ENCODE assay signal across 13 cellular contexts in genomic region chr11:85889676-85890579, GRCh38. TPM values are rescaled to one million over a fixed set of nuclear protein-coding genes. Genes with fewer than 3 reads are reported as not detected.
DNase-seq lines count a peak whose midpoint lies in the region; ATAC-seq and TF ChIP-seq lines count a peak whose summit lies in the region.
"Had no signal": no experiment of that assay in that cellular context is flagged by ENCODE, and none has a peak within 500 bp of the region (broad histone marks: within the 10 kb centered on the region; RNA-seq: fewer than 3 reads in every experiment).

No MANE protein-coding gene starts in this region.

- TF ChIP-seq EP300 in Ishikawa (IDR thresholded peaks at IDR 0.05; ENCODE audit: borderline replicate concordance): no peak

- H3K36me3 ChIP-seq in mammary epithelial cell (ENCODE audit: insufficient read depth, low read length): no peaks in the 10 kb centered on the region
- H3K36me3 ChIP-seq: HAP-1 had no signal

- no peaks in the 10 kb centered on the region for H3K9me3 ChIP-seq in mammary epithelial cell (replicated peaks; ENCODE audit: insufficient read depth, low read length)
- H3K9me3 ChIP-seq: HAP-1 had no signal

- in situ Hi-C loops in mammary epithelial cell (cut with MboI; ENCODE audit: low sequenced_read_pairs in 2 of 2): no loop called here

- WGBS in mammary epithelial cell (ENCODE audit: low coverage, missing lambda C conversion rate): 70% methylated on average over 8 of the region's 8 CpGs

- CTCF ChIA-PET in mammary epithelial cell (lab: Charles Lee; ENCODE audit: low non-redundant PET): interaction anchor here (0.6 kb wide), 1 partner anchor 29 kb away, joined by 3 read pairs; no protein-coding TSS in a partner anchor

- intact Hi-C loops in mammary epithelial cell (cut with micrococcal nuclease): no loop called here

- no peak overlapping the region for H3K4me3 ChIP-seq in mammary epithelial cell (replicated peaks in 1 of 3; ENCODE audit: insufficient read depth in 1 of 3, low read depth in 2 of 3, low read length in 3 of 3)
- H3K4me3 ChIP-seq: HAP-1 had no signal

- no peaks in the 10 kb centered on the region for H3K27me3 ChIP-seq in mammary epithelial cell (ENCODE audit: insufficient read depth, low read length)

- dilution Hi-C loops in mammary epithelial cell (cut with HindIII; ENCODE audit: low sequenced_read_pairs): no loop called here

- H4K20me1 ChIP-seq in mammary epithelial cell (ENCODE audit: insufficient read depth, low read length): no peaks in the 10 kb centered on the region

- DNase-seq in AG20443 (ENCODE audit: low spot score) (peak; percentile 87), mammary epithelial cell (peak; percentile 77), left kidney (ENCODE audit: low read depth, low spot score) (peak; percentile 11), NCI-H774 (lab: John Stamatoyannopoulos, UW) (no peak)
- no peak for DNase-seq in stimulated activated CD4-positive, alpha-beta T cell treated with anti-CD3 and anti-CD28 coated beads, Interleukin-1b, Interleukin-23, amount 100 ng/mL, for 48 hours
- DNase-seq: activated gamma-delta T cell treated with Interleukin-2 at 50 U/mL for 16 hours; CD8-positive, alpha-beta memory T cell; NCI-H69 had no signal

- H3K79me2 ChIP-seq in mammary epithelial cell (ENCODE audit: insufficient read depth, low read length): no peaks in the 10 kb centered on the region

- H3K4me2 ChIP-seq in mammary epithelial cell (ENCODE audit: insufficient read depth, low read depth, low read length): peak overlapping the region; percentile 18

- H3K4me1 ChIP-seq in mammary epithelial cell (ENCODE audit: insufficient read depth, low read length): peaks cover 12% of the 10 kb centered on the region
- H3K4me1 ChIP-seq: HAP-1 had no signal

- no peak for TF ChIP-seq RAD21 in Ishikawa (IDR thresholded peaks at IDR 0.05; ENCODE audit: low read depth)

- no peak overlapping the region for H3K9ac ChIP-seq in mammary epithelial cell (ENCODE audit: insufficient read depth, low read length)

- no TSS peak for BruUV-seq in mammary epithelial cell (replicated peaks; lab: Mats Ljungman, UMichigan)

- H3K27ac ChIP-seq in mammary epithelial cell (ENCODE audit: insufficient read depth, low read depth, low read length): no peak overlapping the region

- H2AFZ ChIP-seq in mammary epithelial cell (ENCODE audit: low read depth, low read length): peak overlapping the region; percentile 43

- ATAC-seq in HG03565 (IDR thresholded peaks at IDR 0.05; ENCODE audit: unreplicated experiment): no peak
- no peak for ATAC-seq in GM21526 (IDR thresholded peaks at IDR 0.05; ENCODE audit: low FRiP score, unreplicated experiment)

- TF ChIP-seq CTCF in mammary epithelial cell (conservative IDR thresholded peaks at IDR 0.05 in 1 of 2, IDR thresholded peaks at IDR 0.05 in 1 of 2; ENCODE audit: extremely low read depth in 1 of 2, insufficient read depth in 1 of 2, low read depth in 1 of 2, low read length in 2 of 2): no peak

TF ChIP-seq in Ishikawa, 13 proteins besides CTCF, POLR2A, EP300 and RAD21:
- no peak for TF ChIP-seq TAF1 (IDR thresholded peaks at IDR 0.05; ENCODE audit: low read depth)
- TF ChIP-seq MAX (IDR thresholded peaks at IDR 0.05): no peak
- TF ChIP-seq TCF12 (IDR thresholded peaks at IDR 0.05; ENCODE audit: low read depth): no peak
- TF ChIP-seq CREB1 (IDR thresholded peaks at IDR 0.05; ENCODE audit: low read depth): no peak
- peak; percentile 77 for TF ChIP-seq TEAD4 (IDR thresholded peaks at IDR 0.05)
- TF ChIP-seq EGR1 (IDR thresholded peaks at IDR 0.05): no peak

RNA-seq across cellular contexts. Expression of gene CCDC83, which starts 34.7 kb away (rescaled TPM):
- total RNA-seq in mammary epithelial cell: not detected
- not detected for polyA plus RNA-seq in mammary epithelial cell
- polyA minus RNA-seq in mammary epithelial cell: not detected
- total RNA-seq: CD8-positive, alpha-beta memory T cell; temporal lobe had no signal
- polyA plus RNA-seq: CD8-positive, alpha-beta memory T cell had no signal

Comparison
In these comparisons a context has a peak if more than half of its experiments do, and no peak if none do; other contexts are left out.
1. DNase-seq: peak in AG20443 (single experiment), mammary epithelial cell (single experiment) and left kidney (single experiment); none in stimulated activated CD4-positive, alpha-beta T cell treated with anti-CD3 and anti-CD28 coated beads, Interleukin-1b, Interleukin-23, amount 100 ng/mL, for 48 hours (single experiment) and NCI-H774 (single experiment).